Comparison of ENCODE assay signal across 23 cellular contexts in genomic region chr3:182214406-182214805, GRCh38.
A peak's percentile ranks its signal among the peaks of the same experiment; 100 is the strongest.
DNase-seq lines count a peak whose midpoint lies in the region; ATAC-seq, FAIRE-seq and TF ChIP-seq lines count a peak whose summit lies in the region.
"Had no signal": no experiment of that assay in that cellular context is flagged by ENCODE, and none has a peak within 500 bp of the region (broad histone marks: within the 10 kb centered on the region; RNA-seq: fewer than 3 reads in every experiment).

No MANE protein-coding gene starts in this region.

- H3K27me3 Mint-ChIP-seq in MCF 10A (ENCODE audit: insufficient read depth, unreplicated experiment): no peaks in the 10 kb centered on the region
- H3K27me3 Mint-ChIP-seq in activated T-cell treated with anti-CD3 and anti-CD28 coated beads, Interleukin-2, amount 50 U/mL, for 4 hours (ENCODE audit: low read depth): no peaks in the 10 kb centered on the region
- H3K27me3 Mint-ChIP-seq: CD4-positive, alpha-beta T cell had no signal

- intact Hi-C loops in MCF 10A (cut with micrococcal nuclease) (no loop called here), breast epithelium (cut with DNase I; ENCODE audit: low total_unique reads) (no loop called here)

- H3K4me3 Mint-ChIP-seq in MCF 10A (ENCODE audit: unreplicated experiment): no peak overlapping the region
- no peak overlapping the region for H3K4me3 Mint-ChIP-seq in activated T-cell treated with anti-CD3 and anti-CD28 coated beads, Interleukin-2, amount 50 U/mL, for 4 hours
- H3K4me3 Mint-ChIP-seq: CD4-positive, alpha-beta T cell had no signal

- H3K4me1 Mint-ChIP-seq in MCF 10A (ENCODE audit: insufficient read depth, unreplicated experiment): peaks cover 14% of the 10 kb centered on the region
- no peaks in the 10 kb centered on the region for H3K4me1 Mint-ChIP-seq in activated T-cell treated with anti-CD3 and anti-CD28 coated beads, Interleukin-2, amount 50 U/mL, for 4 hours (ENCODE audit: low read depth)

- H3K9me3 ChIP-seq in breast epithelium: no peaks in the 10 kb centered on the region
- H3K9me3 ChIP-seq: BLaER1 treated with 17β-estradiol and CSF1 and Interleukin-3, amounts not matched to agents 10 nM and 100 nM; HAP-1; MG63; SJSA1 had no signal

- H3K36me3 Mint-ChIP-seq in MCF 10A (ENCODE audit: insufficient read depth, unreplicated experiment): no peaks in the 10 kb centered on the region
- H3K36me3 Mint-ChIP-seq in activated T-cell treated with anti-CD3 and anti-CD28 coated beads, Interleukin-2, amount 50 U/mL, for 4 hours (ENCODE audit: insufficient read depth): no peaks in the 10 kb centered on the region

- H3K36me3 ChIP-seq in breast epithelium: no peaks in the 10 kb centered on the region
- H3K36me3 ChIP-seq: BLaER1 treated with 17β-estradiol and CSF1 and Interleukin-3, amounts not matched to agents 10 nM and 100 nM; HAP-1; MG63; SJSA1 had no signal

- no peaks in the 10 kb centered on the region for H3K9me3 Mint-ChIP-seq in MCF 10A (ENCODE audit: unreplicated experiment)
- no peaks in the 10 kb centered on the region for H3K9me3 Mint-ChIP-seq in activated T-cell treated with anti-CD3 and anti-CD28 coated beads, Interleukin-2, amount 50 U/mL, for 4 hours
- H3K9me3 Mint-ChIP-seq: CD4-positive, alpha-beta T cell had no signal

- peak; percentile 6 for DNase-seq in MCF 10A (ENCODE audit: unreplicated experiment)
- no peak for DNase-seq in breast epithelium (ENCODE audit: low spot score in 2 of 2)
- no peak for DNase-seq in H54 (ENCODE audit: insufficient read length, low spot score)
- DNase-seq in astrocyte of the hippocampus (ENCODE audit: low read depth, low spot score): peak; percentile 37
- peak; percentile 29 for DNase-seq in myocyte (ENCODE audit: low read depth)
- no peak for DNase-seq in activated T-cell treated with anti-CD3 and anti-CD28 coated beads, Interleukin-2, amount 50 U/mL, for 4 hours
- DNase-seq: AML-193; CD4-positive, alpha-beta T cell; DMS53; GM23248; Kasumi-1; MG63; NCI-H2029; NCI-H2227 treated with DMSO at 0.1 percent for 48 hours; NCI-H69 had no signal

- POLR2A ChIA-PET in MCF 10A (lab: Yijun Ruan, JAX): interaction anchor here (1.6 kb wide), 1 partner anchor 186 kb away, joined by 3 read pairs; no protein-coding TSS in a partner anchor

- CTCF ChIA-PET in MCF 10A (lab: Yijun Ruan, JAX): interaction anchor here (0.7 kb wide), 1 partner anchor 585 kb away, joined by 4 read pairs; no protein-coding TSS in a partner anchor

- TF ChIP-seq POLR2A in breast epithelium (IDR thresholded peaks at IDR 0.05) (no peak), H54 (IDR thresholded peaks at IDR 0.05; ENCODE audit: low read depth, low read length) (no peak)

- H3K27ac ChIP-seq in breast epithelium: no peak overlapping the region
- H3K27ac ChIP-seq: BLaER1 treated with 17β-estradiol and CSF1 and Interleukin-3, amounts not matched to agents 10 nM and 100 nM; GM23248; SJSA1 had no signal

- H3K27me3 ChIP-seq in breast epithelium: peaks cover 0 to 5% of the 10 kb centered on the region in 2 donors
- H3K27me3 ChIP-seq: BLaER1 treated with 17β-estradiol and CSF1 and Interleukin-3, amounts not matched to agents 10 nM and 100 nM; MG63; SJSA1 had no signal

- peak; percentile 41 for FAIRE-seq in H54 (lab: Jason Lieb, UNC)
- FAIRE-seq: GM18507, HTR-8/SVneo, K562, RCC 7860 had no signal

- no peaks in the 10 kb centered on the region for H3K4me1 ChIP-seq in breast epithelium
- H3K4me1 ChIP-seq: BLaER1 treated with 17β-estradiol and CSF1 and Interleukin-3, amounts not matched to agents 10 nM and 100 nM; HAP-1 had no signal

- H3K27ac Mint-ChIP-seq in MCF 10A (ENCODE audit: low read depth, unreplicated experiment): no peak overlapping the region
- H3K27ac Mint-ChIP-seq: CD4-positive, alpha-beta T cell had no signal

- no peak for ATAC-seq in GM21717 (IDR thresholded peaks at IDR 0.05; ENCODE audit: unreplicated experiment)
- ATAC-seq in activated T-cell treated with anti-CD3 and anti-CD28 coated beads, Interleukin-2, amount 50 U/mL, for 4 hours: no peak
- ATAC-seq: K562 had no signal

- BruUV-seq in MCF 10A (replicated peaks; lab: Mats Ljungman, UMichigan): no TSS peak

- TF ChIP-seq CTCF in MCF 10A (IDR thresholded peaks at IDR 0.05; ENCODE audit: unreplicated experiment) (no peak), breast epithelium (IDR thresholded peaks at IDR 0.05) (no peak)

- no peak overlapping the region for H3K4me3 ChIP-seq in breast epithelium
- H3K4me3 ChIP-seq: BLaER1 treated with 17β-estradiol and CSF1 and Interleukin-3, amounts not matched to agents 10 nM and 100 nM; GM23248; HAP-1; K562; MG63; SJSA1 had no signal

Comparison
In these comparisons a context has a peak if more than half of its experiments do, and no peak if none do; other contexts are left out.
1. DNase-seq: peak in MCF 10A (single experiment), astrocyte of the hippocampus (single experiment) and myocyte (single experiment); none in breast epithelium (0 of 2), H54 (single experiment) and activated T-cell treated with anti-CD3 and anti-CD28 coated beads, Interleukin-2, amount 50 U/mL, for 4 hours (single experiment).